7 cellular contexts compared by ENCODE assay signal in genomic region chr20:3172933-3173581, GRCh38. TPM values are rescaled to one million over a fixed set of nuclear protein-coding genes. Genes with fewer than 3 reads are reported as not detected.
A peak's percentile ranks its signal among the peaks of the same experiment; 100 is the strongest.
DNase-seq lines count a peak whose midpoint lies in the region; ATAC-seq and TF ChIP-seq lines count a peak whose summit lies in the region.

LZTS3 (minus strand) TSS chr20:3173549; CDS start chr20:3167163, 6,386 bp downstream.

- peaks cover 18% of the 10 kb centered on the region for H3K36me3 Mint-ChIP-seq in central memory CD8-positive, alpha-beta T cell (ENCODE audit: insufficient read depth)

- peaks cover 46% of the 10 kb centered on the region for H3K27me3 Mint-ChIP-seq in central memory CD8-positive, alpha-beta T cell

- H3K27ac Mint-ChIP-seq in central memory CD8-positive, alpha-beta T cell (ENCODE audit: low read depth), result peak within 1 kb of the TSS; percentile 67

- no peaks in the 10 kb centered on the region for H3K36me3 ChIP-seq in left lung

- peak within 1 kb of the TSS; percentile 42 to 73 for H3K27ac ChIP-seq in left lung

- H3K9me3 Mint-ChIP-seq in central memory CD8-positive, alpha-beta T cell, result no peaks in the 10 kb centered on the region

- peak; percentile 75 for DNase-seq in NCI-H1694 (lab: John Stamatoyannopoulos, UW)
- peak; percentile 67 for DNase-seq in activated CD4-positive, CD25-positive, alpha-beta regulatory T cell treated with anti-CD3 and anti-CD28 coated beads, Interleukin-2, amount 50 U/mL, for 16 hours (ENCODE audit: low read depth, low spot score)
- DNase-seq in central memory CD8-positive, alpha-beta T cell (ENCODE audit: low spot score in 2 of 2), result peak; percentile 79 to 85
- peak; percentile 72 to 88 for DNase-seq in left lung
- DNase-seq in stimulated activated CD4-positive, alpha-beta T cell treated with anti-CD3 and anti-CD28 coated beads, Interleukin-2, amount 100 ng/mL, for 48 hours, result peak; percentile 48 to 55

- peak within 1 kb of the TSS; percentile 79 for H3K4me3 Mint-ChIP-seq in central memory CD8-positive, alpha-beta T cell

- no peaks in the 10 kb centered on the region for H3K9me3 ChIP-seq in left lung

- peak within 1 kb of the TSS; percentile 93 to 95 for H3K4me3 ChIP-seq in left lung

- peaks cover 0 to 55% of the 10 kb centered on the region in 2 donors for H3K27me3 ChIP-seq in left lung

- H3K4me1 ChIP-seq in left lung, result peaks cover 6 to 27% of the 10 kb centered on the region in 2 donors

- H3K4me1 Mint-ChIP-seq in central memory CD8-positive, alpha-beta T cell, result peaks cover 19% of the 10 kb centered on the region

- ATAC-seq in GM18511 (IDR thresholded peaks at IDR 0.05; ENCODE audit: unreplicated experiment) (peak; percentile 69), HG02763 (IDR thresholded peaks at IDR 0.05; ENCODE audit: unreplicated experiment) (peak; percentile 40), left lung (peak; percentile 47)
- peak; percentile 92 for ATAC-seq in central memory CD8-positive, alpha-beta T cell (replicated peaks; ENCODE audit: extremely low read depth, poor library complexity, severe bottlenecking)

- intact Hi-C loops in left lung (cut with DNase I), result no loop called here

- no peak for TF ChIP-seq CTCF in left lung (IDR thresholded peaks at IDR 0.05)

RNA-seq across cellular contexts. Expression of gene LZTS3, which starts in this region (rescaled TPM):
- total RNA-seq in left lung, result 10 to 100 TPM; 12.3 to 21.0 TPM

Comparison
In these comparisons a context has a peak if more than half of its experiments do, and no peak if none do; other contexts are left out.
1. Peak in every context shown above with its lines: DNase-seq, ATAC-seq, H3K4me3 ChIP-seq and H3K27ac ChIP-seq.
2. ATAC-seq: peak in every context shown above with its lines; median percentile 92 in central memory CD8-positive, alpha-beta T cell; 69 in GM18511; 47 in left lung; 40 in HG02763.